1 cellular context compared by ENCODE assay signal in the genomic region with DNA sequence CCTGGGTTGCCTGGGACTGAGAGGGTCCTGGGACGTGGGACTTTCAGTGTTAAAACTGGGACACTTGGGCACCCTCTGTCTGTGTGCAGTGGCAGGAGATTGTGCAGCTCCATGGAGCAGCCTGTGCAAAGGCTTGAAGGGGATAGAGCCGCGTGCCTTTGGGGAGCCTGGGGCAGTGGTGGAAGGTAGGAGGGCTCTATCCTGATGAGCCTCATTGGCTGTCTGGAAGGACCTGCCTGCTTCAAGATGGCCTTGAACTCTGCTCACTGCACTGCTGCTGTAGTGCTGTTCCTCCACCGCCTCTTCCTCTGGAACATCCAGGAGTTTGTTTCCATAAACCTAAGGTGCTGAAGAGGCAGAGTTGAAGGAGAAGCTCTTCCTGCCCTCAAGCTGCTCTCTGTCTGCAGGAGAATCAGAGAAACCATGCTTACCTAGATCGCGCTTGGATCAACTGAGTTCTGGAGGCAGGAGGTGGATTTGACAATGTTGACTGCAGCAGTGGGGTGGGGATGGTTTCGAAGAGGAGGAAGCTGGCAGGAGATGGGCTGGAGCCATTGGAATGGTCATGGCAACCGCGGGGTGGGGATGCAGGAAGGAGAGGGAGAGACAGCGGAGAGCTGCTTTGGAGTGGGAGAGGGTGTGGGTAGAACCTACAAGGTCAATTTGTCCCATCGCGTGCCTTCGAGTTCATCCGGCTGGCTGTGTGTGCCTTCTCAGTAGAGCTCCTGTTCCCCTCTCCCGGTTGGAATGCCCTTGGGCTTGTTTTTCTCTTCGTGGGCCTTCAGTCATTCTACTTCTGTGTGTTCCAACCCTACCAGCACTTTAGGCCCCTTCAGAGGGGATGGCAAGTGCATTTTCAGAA.
A peak's percentile ranks its signal among the peaks of the same experiment; 100 is the strongest.
TF ChIP-seq lines count a peak whose summit lies in the region.

No MANE protein-coding gene starts in this region.

TF ChIP-seq in HepG2, 621 proteins besides CTCF, POLR2A, EP300 and RAD21 (continued from another document and continues in another):
- TF ChIP-seq ZKSCAN1 (IDR thresholded peaks at IDR 0.05; ENCODE audit: low read length): no peak
- TF ChIP-seq CBX2 (IDR thresholded peaks at IDR 0.05; ENCODE audit: low read depth, low read length): no peak
- no peak for TF ChIP-seq CBX2 (CRISPR knock-in tag; IDR thresholded peaks at IDR 0.05; ENCODE audit: low read depth)
- TF ChIP-seq HMGXB3 (CRISPR knock-in tag; IDR thresholded peaks at IDR 0.05; ENCODE audit: borderline replicate concordance): no peak
- TF ChIP-seq, protein P1, sequence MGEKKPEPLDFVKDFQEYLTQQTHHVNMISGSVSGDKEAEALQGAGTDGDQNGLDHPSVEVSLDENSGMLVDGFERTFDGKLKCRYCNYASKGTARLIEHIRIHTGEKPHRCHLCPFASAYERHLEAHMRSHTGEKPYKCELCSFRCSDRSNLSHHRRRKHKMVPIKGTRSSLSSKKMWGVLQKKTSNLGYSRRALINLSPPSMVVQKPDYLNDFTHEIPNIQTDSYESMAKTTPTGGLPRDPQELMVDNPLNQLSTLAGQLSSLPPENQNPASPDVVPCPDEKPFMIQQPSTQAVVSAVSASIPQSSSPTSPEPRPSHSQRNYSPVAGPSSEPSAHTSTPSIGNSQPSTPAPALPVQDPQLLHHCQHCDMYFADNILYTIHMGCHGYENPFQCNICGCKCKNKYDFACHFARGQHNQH (CRISPR knock-in tag; IDR thresholded peaks at IDR 0.05): no peak
- TF ChIP-seq ZMYM4 (CRISPR knock-in tag; IDR thresholded peaks at IDR 0.05): peak; percentile 48; the same call in 1 of the 2 replicates
- no peak for TF ChIP-seq KLF6 (CRISPR knock-in tag; IDR thresholded peaks at IDR 0.05)
- no peak for TF ChIP-seq SATB2 (CRISPR knock-in tag; IDR thresholded peaks at IDR 0.05)
- no peak for TF ChIP-seq ZNF142 (CRISPR knock-in tag; IDR thresholded peaks at IDR 0.05)
- no peak for TF ChIP-seq NCOA1 (CRISPR knock-in tag; IDR thresholded peaks at IDR 0.05)
- TF ChIP-seq, protein P2, sequence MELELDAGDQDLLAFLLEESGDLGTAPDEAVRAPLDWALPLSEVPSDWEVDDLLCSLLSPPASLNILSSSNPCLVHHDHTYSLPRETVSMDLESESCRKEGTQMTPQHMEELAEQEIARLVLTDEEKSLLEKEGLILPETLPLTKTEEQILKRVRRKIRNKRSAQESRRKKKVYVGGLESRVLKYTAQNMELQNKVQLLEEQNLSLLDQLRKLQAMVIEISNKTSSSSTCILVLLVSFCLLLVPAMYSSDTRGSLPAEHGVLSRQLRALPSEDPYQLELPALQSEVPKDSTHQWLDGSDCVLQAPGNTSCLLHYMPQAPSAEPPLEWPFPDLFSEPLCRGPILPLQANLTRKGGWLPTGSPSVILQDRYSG (CRISPR knock-in tag; IDR thresholded peaks at IDR 0.05): no peak
- TF ChIP-seq, protein P3, sequence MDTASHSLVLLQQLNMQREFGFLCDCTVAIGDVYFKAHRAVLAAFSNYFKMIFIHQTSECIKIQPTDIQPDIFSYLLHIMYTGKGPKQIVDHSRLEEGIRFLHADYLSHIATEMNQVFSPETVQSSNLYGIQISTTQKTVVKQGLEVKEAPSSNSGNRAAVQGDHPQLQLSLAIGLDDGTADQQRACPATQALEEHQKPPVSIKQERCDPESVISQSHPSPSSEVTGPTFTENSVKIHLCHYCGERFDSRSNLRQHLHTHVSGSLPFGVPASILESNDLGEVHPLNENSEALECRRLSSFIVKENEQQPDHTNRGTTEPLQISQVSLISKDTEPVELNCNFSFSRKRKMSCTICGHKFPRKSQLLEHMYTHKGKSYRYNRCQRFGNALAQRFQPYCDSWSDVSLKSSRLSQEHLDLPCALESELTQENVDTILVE (CRISPR knock-in tag; IDR thresholded peaks at IDR 0.05): no peak
- TF ChIP-seq, protein P4, sequence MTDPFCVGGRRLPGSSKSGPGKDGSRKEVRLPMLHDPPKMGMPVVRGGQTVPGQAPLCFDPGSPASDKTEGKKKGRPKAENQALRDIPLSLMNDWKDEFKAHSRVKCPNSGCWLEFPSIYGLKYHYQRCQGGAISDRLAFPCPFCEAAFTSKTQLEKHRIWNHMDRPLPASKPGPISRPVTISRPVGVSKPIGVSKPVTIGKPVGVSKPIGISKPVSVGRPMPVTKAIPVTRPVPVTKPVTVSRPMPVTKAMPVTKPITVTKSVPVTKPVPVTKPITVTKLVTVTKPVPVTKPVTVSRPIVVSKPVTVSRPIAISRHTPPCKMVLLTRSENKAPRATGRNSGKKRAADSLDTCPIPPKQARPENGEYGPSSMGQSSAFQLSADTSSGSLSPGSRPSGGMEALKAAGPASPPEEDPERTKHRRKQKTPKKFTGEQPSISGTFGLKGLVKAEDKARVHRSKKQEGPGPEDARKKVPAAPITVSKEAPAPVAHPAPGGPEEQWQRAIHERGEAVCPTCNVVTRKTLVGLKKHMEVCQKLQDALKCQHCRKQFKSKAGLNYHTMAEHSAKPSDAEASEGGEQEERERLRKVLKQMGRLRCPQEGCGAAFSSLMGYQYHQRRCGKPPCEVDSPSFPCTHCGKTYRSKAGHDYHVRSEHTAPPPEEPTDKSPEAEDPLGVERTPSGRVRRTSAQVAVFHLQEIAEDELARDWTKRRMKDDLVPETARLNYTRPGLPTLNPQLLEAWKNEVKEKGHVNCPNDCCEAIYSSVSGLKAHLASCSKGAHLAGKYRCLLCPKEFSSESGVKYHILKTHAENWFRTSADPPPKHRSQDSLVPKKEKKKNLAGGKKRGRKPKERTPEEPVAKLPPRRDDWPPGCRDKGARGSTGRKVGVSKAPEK (CRISPR knock-in tag; IDR thresholded peaks at IDR 0.05; ENCODE audit: borderline replicate concordance): no peak
- no peak for TF ChIP-seq SIX4 (CRISPR knock-in tag; IDR thresholded peaks at IDR 0.05)
- no peak for TF ChIP-seq SKI (IDR thresholded peaks at IDR 0.05; ENCODE audit: partially characterized antibody)
- TF ChIP-seq CBFB (CRISPR knock-in tag; IDR thresholded peaks at IDR 0.05): no peak
- no peak for TF ChIP-seq IRF2 (CRISPR knock-in tag; IDR thresholded peaks at IDR 0.05)
- TF ChIP-seq JDP2 (CRISPR knock-in tag; IDR thresholded peaks at IDR 0.05; ENCODE audit: borderline replicate concordance): no peak
- TF ChIP-seq PAF1 (CRISPR knock-in tag; IDR thresholded peaks at IDR 0.05): no peak
- TF ChIP-seq, protein P5, sequence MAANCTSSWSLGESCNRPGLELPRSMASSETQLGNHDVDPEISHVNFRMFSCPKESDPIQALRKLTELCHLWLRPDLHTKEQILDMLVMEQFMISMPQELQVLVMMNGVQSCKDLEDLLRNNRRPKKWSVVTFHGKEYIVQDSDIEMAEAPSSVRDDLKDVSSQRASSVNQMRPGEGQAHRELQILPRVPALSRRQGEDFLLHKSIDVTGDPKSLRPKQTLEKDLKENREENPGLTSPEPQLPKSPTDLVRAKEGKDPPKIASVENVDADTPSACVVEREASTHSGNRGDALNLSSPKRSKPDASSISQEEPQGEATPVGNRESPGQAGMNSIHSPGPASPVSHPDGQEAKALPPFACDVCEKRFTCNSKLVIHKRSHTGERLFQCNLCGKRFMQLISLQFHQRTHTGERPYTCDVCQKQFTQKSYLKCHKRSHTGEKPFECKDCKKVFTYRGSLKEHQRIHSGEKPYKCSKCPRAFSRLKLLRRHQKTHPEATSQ (CRISPR knock-in tag; IDR thresholded peaks at IDR 0.05; ENCODE audit: borderline replicate concordance): no peak
- TF ChIP-seq, protein P6, sequence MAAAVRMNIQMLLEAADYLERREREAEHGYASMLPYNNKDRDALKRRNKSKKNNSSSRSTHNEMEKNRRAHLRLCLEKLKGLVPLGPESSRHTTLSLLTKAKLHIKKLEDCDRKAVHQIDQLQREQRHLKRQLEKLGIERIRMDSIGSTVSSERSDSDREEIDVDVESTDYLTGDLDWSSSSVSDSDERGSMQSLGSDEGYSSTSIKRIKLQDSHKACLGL (CRISPR knock-in tag; IDR thresholded peaks at IDR 0.05): no peak
- TF ChIP-seq, protein P7, sequence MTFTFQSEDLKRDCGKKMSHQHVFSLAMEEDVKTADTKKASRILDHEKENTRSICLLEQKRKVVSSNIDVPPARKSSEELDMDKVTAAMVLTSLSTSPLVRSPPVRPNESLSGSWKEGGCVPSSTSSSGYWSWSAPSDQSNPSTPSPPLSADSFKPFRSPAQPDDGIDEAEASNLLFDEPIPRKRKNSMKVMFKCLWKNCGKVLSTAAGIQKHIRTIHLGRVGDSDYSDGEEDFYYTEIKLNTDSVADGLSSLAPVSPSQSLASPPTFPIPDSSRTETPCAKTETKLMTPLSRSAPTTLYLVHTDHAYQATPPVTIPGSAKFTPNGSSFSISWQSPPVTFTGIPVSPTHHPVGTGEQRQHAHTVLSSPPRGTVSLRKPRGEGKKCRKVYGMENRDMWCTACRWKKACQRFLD (CRISPR knock-in tag; IDR thresholded peaks at IDR 0.05; ENCODE audit: borderline replicate concordance): no peak
- TF ChIP-seq ZNF557 (CRISPR knock-in tag; IDR thresholded peaks at IDR 0.05): no peak
- TF ChIP-seq ZNF501 (CRISPR knock-in tag; IDR thresholded peaks at IDR 0.05): 0 out of 2 replicates have a peak, but pooled peaks have one; percentile 31
- TF ChIP-seq, protein P8, sequence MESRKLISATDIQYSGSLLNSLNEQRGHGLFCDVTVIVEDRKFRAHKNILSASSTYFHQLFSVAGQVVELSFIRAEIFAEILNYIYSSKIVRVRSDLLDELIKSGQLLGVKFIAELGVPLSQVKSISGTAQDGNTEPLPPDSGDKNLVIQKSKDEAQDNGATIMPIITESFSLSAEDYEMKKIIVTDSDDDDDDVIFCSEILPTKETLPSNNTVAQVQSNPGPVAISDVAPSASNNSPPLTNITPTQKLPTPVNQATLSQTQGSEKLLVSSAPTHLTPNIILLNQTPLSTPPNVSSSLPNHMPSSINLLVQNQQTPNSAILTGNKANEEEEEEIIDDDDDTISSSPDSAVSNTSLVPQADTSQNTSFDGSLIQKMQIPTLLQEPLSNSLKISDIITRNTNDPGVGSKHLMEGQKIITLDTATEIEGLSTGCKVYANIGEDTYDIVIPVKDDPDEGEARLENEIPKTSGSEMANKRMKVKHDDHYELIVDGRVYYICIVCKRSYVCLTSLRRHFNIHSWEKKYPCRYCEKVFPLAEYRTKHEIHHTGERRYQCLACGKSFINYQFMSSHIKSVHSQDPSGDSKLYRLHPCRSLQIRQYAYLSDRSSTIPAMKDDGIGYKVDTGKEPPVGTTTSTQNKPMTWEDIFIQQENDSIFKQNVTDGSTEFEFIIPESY (CRISPR knock-in tag; IDR thresholded peaks at IDR 0.05): peak; percentile 95
- TF ChIP-seq ZNF225 (CRISPR knock-in tag; IDR thresholded peaks at IDR 0.05): no peak; the same call in 1 of the 2 replicates
- TF ChIP-seq KLF13 (CRISPR knock-in tag; IDR thresholded peaks at IDR 0.05): no peak
- TF ChIP-seq TOE1 (CRISPR knock-in tag; IDR thresholded peaks at IDR 0.05): no peak
- no peak; the same call in 1 of the 2 replicates for TF ChIP-seq ZKSCAN5 (CRISPR knock-in tag; IDR thresholded peaks at IDR 0.05)
- TF ChIP-seq RFXAP (CRISPR knock-in tag; IDR thresholded peaks at IDR 0.05; ENCODE audit: borderline replicate concordance): no peak; the same call in 1 of the 2 replicates
- no peak for TF ChIP-seq ZNF547 (CRISPR knock-in tag; IDR thresholded peaks at IDR 0.05)
